In the genomic region with DNA sequence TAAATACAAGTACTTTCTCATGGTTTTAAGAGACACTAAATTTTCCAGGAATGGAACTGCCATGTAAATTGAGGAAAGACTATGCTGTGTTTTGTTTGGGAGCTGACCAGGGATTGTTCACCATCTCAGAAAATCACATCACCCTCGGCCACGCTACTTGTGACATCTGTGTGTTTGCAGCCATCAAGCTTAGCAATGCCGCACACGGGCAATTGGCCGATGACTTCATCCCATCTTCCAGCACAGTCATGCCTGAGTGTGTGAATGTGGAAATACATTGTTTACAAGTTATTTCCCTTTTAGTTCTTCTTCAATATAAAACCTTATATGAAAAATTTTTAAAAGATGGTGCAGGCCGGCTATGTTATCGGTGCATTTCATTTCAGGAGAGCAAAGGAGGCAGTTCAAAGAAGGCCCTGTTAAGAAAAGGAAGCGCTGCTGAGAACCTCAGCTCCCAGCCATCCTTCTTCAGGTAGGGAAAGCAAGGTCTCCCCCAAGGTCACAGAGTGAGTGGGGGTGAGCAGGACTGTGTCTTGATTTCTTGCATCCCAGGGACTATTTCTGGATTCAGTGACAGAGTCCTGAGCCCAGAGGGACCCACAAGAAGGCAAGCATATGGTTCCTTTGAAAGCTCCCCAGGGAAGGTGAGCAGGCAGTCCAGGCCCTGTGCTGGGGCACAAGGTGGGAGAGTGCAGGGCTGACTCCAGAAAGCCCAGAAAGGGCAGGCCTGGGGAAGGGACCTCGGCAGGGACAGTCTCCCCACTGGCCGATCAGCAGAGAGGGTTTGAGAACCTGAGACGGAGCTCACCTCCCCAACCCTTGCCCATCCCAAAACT, we compare ENCODE assay signal across 18 cellular contexts.
DNase-seq lines count a peak whose midpoint lies in the region; ATAC-seq, FAIRE-seq and TF ChIP-seq lines count a peak whose summit lies in the region.
"Had no signal": no experiment of that assay in that cellular context is flagged by ENCODE, and none has a peak within 500 bp of the region (broad histone marks: within the 10 kb centered on the region; RNA-seq: fewer than 3 reads in every experiment).

No MANE protein-coding gene starts in this region.

- H3K27me3 ChIP-seq in foreskin keratinocyte = peaks cover 13% of the 10 kb centered on the region
- H3K27me3 ChIP-seq: esophagus squamous epithelium, thyroid gland had no signal

- H3K9me3 Mint-ChIP-seq in activated CD8-positive, alpha-beta memory T cell treated with anti-CD3 and anti-CD28 coated beads, Interleukin-2, amount 10 ng/mL, durations not matched to agents 7 days and 5 days (ENCODE audit: low read depth) = no peaks in the 10 kb centered on the region

- TF ChIP-seq CTCF in foreskin keratinocyte (conservative IDR thresholded peaks at IDR 0.05) = no peak

- H3K4me1 Mint-ChIP-seq in activated CD8-positive, alpha-beta memory T cell treated with anti-CD3 and anti-CD28 coated beads, Interleukin-2, amount 10 ng/mL, durations not matched to agents 7 days and 5 days = no peaks in the 10 kb centered on the region

- H3K4me1 ChIP-seq in foreskin keratinocyte = no peaks in the 10 kb centered on the region
- H3K4me1 ChIP-seq: thyroid gland had no signal

- FAIRE-seq in RCC 7860 (lab: Jason Lieb, UNC) = no peak

- H3K4me3 Mint-ChIP-seq in activated CD8-positive, alpha-beta memory T cell treated with anti-CD3 and anti-CD28 coated beads, Interleukin-2, amount 10 ng/mL, durations not matched to agents 7 days and 5 days = no peak overlapping the region

- H3K27me3 Mint-ChIP-seq in activated CD8-positive, alpha-beta memory T cell treated with anti-CD3 and anti-CD28 coated beads, Interleukin-2, amount 10 ng/mL, durations not matched to agents 7 days and 5 days = peaks cover 4% of the 10 kb centered on the region

- H3K27ac Mint-ChIP-seq in activated CD8-positive, alpha-beta memory T cell treated with anti-CD3 and anti-CD28 coated beads, Interleukin-2, amount 10 ng/mL, durations not matched to agents 7 days and 5 days = no peak overlapping the region

- ATAC-seq in activated CD8-positive, alpha-beta memory T cell treated with anti-CD3 and anti-CD28 coated beads, Interleukin-2, amount 10 ng/mL, durations not matched to agents 7 days and 5 days = no peak
- ATAC-seq in foreskin keratinocyte (no peak), HG02973 (IDR thresholded peaks at IDR 0.05; ENCODE audit: unreplicated experiment) (no peak)

- no peaks in the 10 kb centered on the region for H3K36me3 Mint-ChIP-seq in activated CD8-positive, alpha-beta memory T cell treated with anti-CD3 and anti-CD28 coated beads, Interleukin-2, amount 10 ng/mL, durations not matched to agents 7 days and 5 days

- CTCF ChIA-PET in activated CD8-positive, alpha-beta memory T cell treated with anti-CD3 and anti-CD28 coated beads, Interleukin-2, amount 10 ng/mL, durations not matched to agents 7 days and 5 days (lab: Charles Lee) = no interaction called here

- H3K27ac ChIP-seq in foreskin keratinocyte = no peak overlapping the region
- H3K27ac ChIP-seq: thyroid gland had no signal

- peak; percentile 32 for DNase-seq in activated CD8-positive, alpha-beta memory T cell treated with anti-CD3 and anti-CD28 coated beads, Interleukin-2, amount 10 ng/mL, durations not matched to agents 7 days and 5 days
- DNase-seq in activated CD8-positive, alpha-beta memory T cell treated with anti-CD3 and anti-CD28 coated beads for 24 hours = no peak
- peak; percentile 7 for DNase-seq in activated CD8-positive, alpha-beta memory T cell treated with anti-CD3 and anti-CD28 coated beads, Interleukin-2, amount 50 U/mL, for 4 hours
- peak; percentile 17 to 31 for DNase-seq in foreskin keratinocyte
- peak; percentile 18 for DNase-seq in superior temporal gyrus (ENCODE audit: extremely low spot score)
- no peak for DNase-seq in RCC 7860 (ENCODE audit: low spot score)
- DNase-seq in NCI-H2029 treated with DMSO at 0.1 percent for 48 hours (lab: John Stamatoyannopoulos, UW) = no peak
- DNase-seq: activated CD4-positive, alpha-beta T cell treated with anti-CD3 and anti-CD28 coated beads, Interleukin-2, amount 50 U/mL, for 4 hours; activated naive CD4-positive, alpha-beta T cell treated with anti-CD3 and anti-CD28 coated beads, Interleukin-2, amount 50 U/mL, for 16 hours; cerebellar nuclear complex; DMS 273 treated with DMSO at 0.1 percent for 48 hours; esophagus squamous epithelium; mammary epithelial cell; NCI-H1436; NCI-H69; stimulated activated CD4-positive, alpha-beta T cell treated with anti-CD3 and anti-CD28 coated beads, Interleukin-12 subunit alpha, Interleukin-12 subunit beta, amount 100 ng/mL, for 4 hours; thyroid gland had no signal

Comparison
In these comparisons a context has a peak if more than half of its experiments do, and no peak if none do; other contexts are left out.
1. DNase-seq: peak in activated CD8-positive, alpha-beta memory T cell treated with anti-CD3 and anti-CD28 coated beads, Interleukin-2, amount 10 ng/mL, durations not matched to agents 7 days and 5 days (single experiment), activated CD8-positive, alpha-beta memory T cell treated with anti-CD3 and anti-CD28 coated beads, Interleukin-2, amount 50 U/mL, for 4 hours (single experiment), foreskin keratinocyte (2 of 2) and superior temporal gyrus (single experiment); none in activated CD8-positive, alpha-beta memory T cell treated with anti-CD3 and anti-CD28 coated beads for 24 hours (single experiment), RCC 7860 (single experiment) and NCI-H2029 treated with DMSO at 0.1 percent for 48 hours (single experiment).